Comparison of ENCODE assay signal across 15 cellular contexts in genomic region chr15:90210593-90210992, GRCh38. TPM values are rescaled to one million over a fixed set of nuclear protein-coding genes. Genes with fewer than 3 reads are reported as not detected.
DNase-seq lines count a peak whose midpoint lies in the region; ATAC-seq and TF ChIP-seq lines count a peak whose summit lies in the region.
"Had no signal": no experiment of that assay in that cellular context is flagged by ENCODE, and none has a peak within 500 bp of the region (broad histone marks: within the 10 kb centered on the region; RNA-seq: fewer than 3 reads in every experiment).

No MANE protein-coding gene starts in this region.

- no peak overlapping the region for H2AFZ ChIP-seq in PC-3 (ENCODE audit: low read length)
- H2AFZ ChIP-seq in parathyroid adenoma: no peak overlapping the region

- H3K9me3 ChIP-seq in CD4-positive, CD25-positive, alpha-beta regulatory T cell (ENCODE audit: control insufficient read depth in 2 of 2, low read length in 2 of 2): no peaks in the 10 kb centered on the region
- no peaks in the 10 kb centered on the region for H3K9me3 ChIP-seq in PC-3 (ENCODE audit: low read length)
- no peaks in the 10 kb centered on the region for H3K9me3 ChIP-seq in parathyroid adenoma (ENCODE audit: control insufficient read depth, low read length)
- H3K9me3 ChIP-seq in left lung: no peaks in the 10 kb centered on the region
- H3K9me3 ChIP-seq in tibial artery: no peaks in the 10 kb centered on the region

- peak overlapping the region in 2 of 3 donors; percentile 75 to 84 for H3K27ac Mint-ChIP-seq in CD4-positive, CD25-positive, alpha-beta regulatory T cell
- H3K27ac Mint-ChIP-seq: CD4-positive, alpha-beta T cell had no signal

- no peak for DNase-seq in CD4-positive, CD25-positive, alpha-beta regulatory T cell
- DNase-seq in PC-3 (no peak), epithelial cell of proximal tubule (ENCODE audit: low read depth) (no peak), left lung (no peak), DMS53 treated with DMSO at 0.1 percent for 48 hours (lab: John Stamatoyannopoulos, UW; ENCODE audit: unreplicated experiment) (no peak), tibial artery (no peak)
- DNase-seq: CD4-positive, alpha-beta T cell; hypothalamus; Karpas-422; NCI-H187; stimulated activated CD4-positive, alpha-beta T cell treated with anti-CD3 and anti-CD28 coated beads, Interleukin-2, amount 100 ng/mL, for 24 hours; stimulated activated naive CD4-positive, alpha-beta T cell treated with Interleukin-2 at 50 U/mL for 16 hours had no signal

- H3K9me3 Mint-ChIP-seq in CD4-positive, CD25-positive, alpha-beta regulatory T cell: no peaks in the 10 kb centered on the region
- H3K9me3 Mint-ChIP-seq: CD4-positive, alpha-beta T cell had no signal

- H3K9ac ChIP-seq in PC-3 (ENCODE audit: low read length) (peak overlapping the region; percentile 96), parathyroid adenoma (no peak overlapping the region)

- H3K4me3 Mint-ChIP-seq in CD4-positive, CD25-positive, alpha-beta regulatory T cell: peak overlapping the region in 1 of 4 donors; percentile 39
- H3K4me3 Mint-ChIP-seq: CD4-positive, alpha-beta T cell had no signal

- POLR2A ChIA-PET in PC-3 (lab: Charles Lee; ENCODE audit: unreplicated experiment): interaction anchor here (0.6 to 1.1 kb wide), 2 partner anchors 23 to 67 kb away, joined by 5 to 19 read pairs; partner anchors contain the start of genes CIB1 and GDPGP1

- no peaks in the 10 kb centered on the region for H3K27me3 Mint-ChIP-seq in CD4-positive, CD25-positive, alpha-beta regulatory T cell
- H3K27me3 Mint-ChIP-seq: CD4-positive, alpha-beta T cell had no signal

- peaks cover 7% of the 10 kb centered on the region for H3F3A ChIP-seq in PC-3 (ENCODE audit: low read length, unreplicated experiment)

- no peak overlapping the region for H3K27ac ChIP-seq in CD4-positive, CD25-positive, alpha-beta regulatory T cell (ENCODE audit: insufficient read depth, low read length, poor library complexity, severe bottlenecking)
- H3K27ac ChIP-seq in PC-3 (ENCODE audit: low read length) (peak overlapping the region; percentile 98), parathyroid adenoma (no peak overlapping the region), left lung (peak overlapping the region in 1 of 2 donors; percentile 67), tibial artery (no peak overlapping the region)
- H3K27ac ChIP-seq: SK-N-MC had no signal

- intact Hi-C loops in PC-3 (cut with micrococcal nuclease): no loop called here
- intact Hi-C loops in left lung (cut with DNase I): no loop called here
- intact Hi-C loops in tibial artery (cut with DNase I; ENCODE audit: low total_unique reads): no loop called here

- no peaks in the 10 kb centered on the region for H3K36me3 ChIP-seq in CD4-positive, CD25-positive, alpha-beta regulatory T cell (ENCODE audit: control insufficient read depth, insufficient read depth, low read length)
- H3K36me3 ChIP-seq in PC-3 (ENCODE audit: low read depth, low read length) (peaks cover 51% of the 10 kb centered on the region), parathyroid adenoma (ENCODE audit: control insufficient read depth, insufficient read depth, low read length) (no peaks in the 10 kb centered on the region), left lung (peaks cover 0 to 37% of the 10 kb centered on the region in 2 donors), tibial artery (peaks cover 0 to 34% (median 0%) of the 10 kb centered on the region in 3 donors)

- CTCF ChIA-PET in PC-3 (lab: Charles Lee): no interaction called here

- BruUV-seq in PC-3 (replicated peaks; lab: Mats Ljungman, UMichigan): no TSS peak

- H3K9me2 ChIP-seq in PC-3 (replicated peaks; ENCODE audit: low read length): no peaks in the 10 kb centered on the region

- no peak overlapping the region for H3K4me3 ChIP-seq in CD4-positive, CD25-positive, alpha-beta regulatory T cell (ENCODE audit: low read depth, low read length)
- H3K4me3 ChIP-seq in PC-3 (ENCODE audit: low read length): no peak overlapping the region
- H3K4me3 ChIP-seq in epithelial cell of proximal tubule (ENCODE audit: low read depth, low read length): peak overlapping the region; percentile 23
- no peak overlapping the region for H3K4me3 ChIP-seq in parathyroid adenoma (ENCODE audit: low read depth, low read length)
- no peak overlapping the region for H3K4me3 ChIP-seq in left lung
- H3K4me3 ChIP-seq in tibial artery: no peak overlapping the region
- H3K4me3 ChIP-seq: SK-N-MC had no signal

- peak overlapping the region; percentile 62; the same call in 1 of the 2 replicates for H3K4me2 ChIP-seq in PC-3 (ENCODE audit: low read length)
- H3K4me2 ChIP-seq in parathyroid adenoma (ENCODE audit: low read length): peak overlapping the region; percentile 22

- peaks cover 92% of the 10 kb centered on the region for H3K79me2 ChIP-seq in PC-3 (ENCODE audit: low read length)
- peaks cover 8% of the 10 kb centered on the region for H3K79me2 ChIP-seq in parathyroid adenoma

- H3K36me3 Mint-ChIP-seq in CD4-positive, CD25-positive, alpha-beta regulatory T cell: peaks cover 19% of the 10 kb centered on the region

- H4K20me1 ChIP-seq in PC-3 (ENCODE audit: low read length): peaks cover 11% of the 10 kb centered on the region; the same call in 1 of the 2 replicates

- H3K4me1 Mint-ChIP-seq in CD4-positive, CD25-positive, alpha-beta regulatory T cell: peaks cover 7 to 34% (median 17%) of the 10 kb centered on the region in 4 donors

- no peaks in the 10 kb centered on the region for H3K27me3 ChIP-seq in CD4-positive, CD25-positive, alpha-beta regulatory T cell (ENCODE audit: control insufficient read depth, insufficient read depth, low read length)
- no peaks in the 10 kb centered on the region for H3K27me3 ChIP-seq in PC-3 (ENCODE audit: low read length)
- no peaks in the 10 kb centered on the region for H3K27me3 ChIP-seq in parathyroid adenoma (ENCODE audit: control insufficient read depth, insufficient read depth, low read length)
- H3K27me3 ChIP-seq in left lung: no peaks in the 10 kb centered on the region
- H3K27me3 ChIP-seq in tibial artery: no peaks in the 10 kb centered on the region

- TF ChIP-seq CTCF in PC-3 (conservative IDR thresholded peaks at IDR 0.05; ENCODE audit: low read depth, low read length): no peak
- no peak for TF ChIP-seq CTCF in epithelial cell of proximal tubule (conservative IDR thresholded peaks at IDR 0.05; ENCODE audit: low read depth, low read length)
- no peak for TF ChIP-seq CTCF in parathyroid adenoma (IDR thresholded peaks at IDR 0.05)
- no peak for TF ChIP-seq CTCF in left lung (IDR thresholded peaks at IDR 0.05)
- no peak for TF ChIP-seq CTCF in tibial artery (IDR thresholded peaks at IDR 0.05)

- peaks cover 7% of the 10 kb centered on the region for H3K4me1 ChIP-seq in CD4-positive, CD25-positive, alpha-beta regulatory T cell (ENCODE audit: control insufficient read depth, insufficient read depth, low read length, poor library complexity, severe bottlenecking)
- peaks cover 51% of the 10 kb centered on the region for H3K4me1 ChIP-seq in PC-3 (ENCODE audit: insufficient read depth, low read length)
- peaks cover 31% of the 10 kb centered on the region for H3K4me1 ChIP-seq in parathyroid adenoma
- peaks cover 27 to 68% of the 10 kb centered on the region in 2 donors for H3K4me1 ChIP-seq in left lung
- peaks cover 0 to 41% (median 16%) of the 10 kb centered on the region in 4 donors for H3K4me1 ChIP-seq in tibial artery

- ATAC-seq in CD4-positive, CD25-positive, alpha-beta regulatory T cell (ENCODE audit: low read depth in 2 of 2): no peak
- ATAC-seq in PC-3: no peak
- ATAC-seq in left lung: no peak
- ATAC-seq in GM19324 (IDR thresholded peaks at IDR 0.05; ENCODE audit: low FRiP score, unreplicated experiment): no peak

RNA-seq across cellular contexts. Expression of gene SEMA4B, which starts 9.5 kb away (rescaled TPM):
- total RNA-seq in CD4-positive, CD25-positive, alpha-beta regulatory T cell: 20.2 TPM
- 1 to 10 TPM; 5.1 to 7.3 (median 6.8) TPM for polyA plus RNA-seq in CD4-positive, CD25-positive, alpha-beta regulatory T cell
- total RNA-seq in PC-3 (2014; rRNA removed) (114 and 175 TPM in 2 replicates), epithelial cell of proximal tubule (75.6 and 89.6 TPM in 2 replicates), left lung (10 to 100 TPM; 41.3 to 66.7 TPM)

RNA-seq across cellular contexts. Expression of gene CIB1, which starts 23.1 kb away (rescaled TPM):
- total RNA-seq in CD4-positive, CD25-positive, alpha-beta regulatory T cell: 148 TPM
- polyA plus RNA-seq in CD4-positive, CD25-positive, alpha-beta regulatory T cell: 100 to 1,000 TPM; 185 to 263 (median 222) TPM
- total RNA-seq in PC-3 (2014; rRNA removed) (83.7 and 85.8 TPM in 2 replicates), epithelial cell of proximal tubule (76.0 and 90.9 TPM in 2 replicates), left lung (10 to 100 TPM; 76.2 to 84.6 TPM)

RNA-seq across cellular contexts. Expression of gene GDPGP1, which starts 23.4 kb away (rescaled TPM):
- 3.3 TPM for total RNA-seq in CD4-positive, CD25-positive, alpha-beta regulatory T cell
- 1 to 10 TPM in 2 of 4 donors, under 1 TPM in 2; 0.84 to 1.6 (median 1.1) TPM for polyA plus RNA-seq in CD4-positive, CD25-positive, alpha-beta regulatory T cell
- total RNA-seq in PC-3 (2014; rRNA removed) (6.6 and 11.0 TPM in 2 replicates), epithelial cell of proximal tubule (9.9 and 22.3 TPM in 2 replicates), left lung (1 to 10 TPM; 8.4 to 8.6 TPM)

RNA-seq across cellular contexts. Expression of gene TTLL13, which starts 38.8 kb away (rescaled TPM):
- 0.25 TPM for total RNA-seq in CD4-positive, CD25-positive, alpha-beta regulatory T cell
- polyA plus RNA-seq in CD4-positive, CD25-positive, alpha-beta regulatory T cell: under 1 TPM in 3 of 4 donors, not detected in 1; 0.13 to 0.64 (median 0.18) TPM
- not detected in 2 replicates for total RNA-seq in PC-3 (2014; rRNA removed)
- total RNA-seq in epithelial cell of proximal tubule: not detected in 2 replicates
- under 1 TPM in 1 of 2 donors, not detected in 1; 0.26 TPM for total RNA-seq in left lung

RNA-seq across cellular contexts. Expression of gene NGRN, which starts 54.9 kb away (rescaled TPM):
- 46.6 TPM for total RNA-seq in CD4-positive, CD25-positive, alpha-beta regulatory T cell
- polyA plus RNA-seq in CD4-positive, CD25-positive, alpha-beta regulatory T cell: 10 to 100 TPM; 39.0 to 54.1 (median 47.2) TPM
- total RNA-seq in PC-3 (2014; rRNA removed): 99.3 and 114 TPM in 2 replicates
- 74.8 and 79.6 TPM in 2 replicates for total RNA-seq in epithelial cell of proximal tubule
- total RNA-seq in left lung: 10 to 100 TPM; 73.1 to 81.9 TPM
